ENCODE assay signal across 8 cellular contexts in the genomic region with DNA sequence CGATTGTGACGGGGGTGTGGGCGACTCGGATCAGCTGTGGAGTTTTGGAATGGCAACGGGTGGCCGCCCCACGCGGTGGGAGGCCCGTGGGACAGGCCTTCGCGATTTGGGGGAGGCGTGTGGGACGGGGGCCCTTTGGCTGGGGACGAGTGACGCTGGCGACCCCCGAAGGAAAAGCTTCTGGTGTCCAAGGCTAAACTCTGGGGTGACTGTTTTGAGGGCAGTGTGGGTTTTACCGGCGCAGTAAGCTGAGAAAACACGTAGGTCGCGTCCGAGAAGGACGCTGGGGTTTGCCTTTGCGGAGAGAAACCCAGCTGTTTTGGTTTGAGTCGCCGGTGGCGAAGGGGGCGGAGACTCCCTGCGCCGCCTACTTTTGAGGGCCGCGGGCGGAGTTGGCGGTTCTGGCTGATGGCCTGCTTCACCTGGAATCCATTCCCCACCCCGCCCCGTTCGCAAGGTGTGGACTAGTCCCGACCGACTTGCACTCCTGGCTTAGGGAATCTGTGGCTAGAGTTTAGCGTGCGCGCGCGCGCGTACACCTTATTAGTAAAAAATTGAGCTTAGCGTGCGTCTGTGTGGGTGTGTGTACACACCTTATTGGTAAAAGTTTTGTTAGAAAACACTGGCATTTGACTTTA. TPM values are rescaled to one million over a fixed set of nuclear protein-coding genes. Genes with fewer than 3 reads are reported as not detected.
DNase-seq lines count a peak whose midpoint lies in the region; ATAC-seq and TF ChIP-seq lines count a peak whose summit lies in the region.

No MANE protein-coding gene starts in this region.

- H3K27ac Mint-ChIP-seq in activated B cell treated with CpG ODN at 0.5 μM for 24 hours = peak overlapping the region; percentile 96

- ATAC-seq in GM18907 (IDR thresholded peaks at IDR 0.05; ENCODE audit: unreplicated experiment) (peak; percentile 76), HG03135 (IDR thresholded peaks at IDR 0.05; ENCODE audit: unreplicated experiment) (peak; percentile 79), activated B cell treated with CpG ODN at 0.5 μM for 24 hours (ENCODE audit: low read depth) (peak; percentile 68)

- H3K27me3 Mint-ChIP-seq in activated B cell treated with CpG ODN at 0.5 μM for 24 hours = no peaks in the 10 kb centered on the region

- H3K4me3 ChIP-seq in AG04449 (ENCODE audit: low read depth, low read length) (peak overlapping the region; percentile 92), cardiac fibroblast (replicated peaks in 1 of 2; ENCODE audit: low read depth in 2 of 2, low read length in 2 of 2) (peak overlapping the region; percentile 99)

- CTCF ChIA-PET in AG04449 (lab: Yijun Ruan, JAX) (interaction anchor here (0.6 to 2.0 kb wide), 11 partner anchors 12 to 544 kb away, joined by 3 to 11 read pairs (median 4); no protein-coding TSS in a partner anchor), activated B cell treated with CpG ODN at 0.5 μM for 24 hours (lab: Charles Lee) (interaction anchor here (0.8 to 1.3 kb wide), 2 partner anchors 34 to 181 kb away, joined by 3 read pairs; no protein-coding TSS in a partner anchor)

- no peak for DNase-seq in AG04449 (ENCODE audit: low read depth, low spot score)
- DNase-seq in NCI-H2171 treated with DMSO at 0.1 percent for 48 hours (lab: John Stamatoyannopoulos, UW) = peak; percentile 80
- DNase-seq in activated B cell treated with CpG ODN at 0.5 μM for 24 hours = peak; percentile 80
- DNase-seq in cardiac fibroblast (ENCODE audit: low read depth in 2 of 2) = peak; percentile 74 to 76
- peak; percentile 74 for DNase-seq in inferior parietal cortex (ENCODE audit: extremely low spot score)
- DNase-seq in stimulated activated CD4-positive, alpha-beta T cell treated with anti-CD3 and anti-CD28 coated beads, Interleukin-12 subunit alpha, Interleukin-12 subunit beta, amount 100 ng/mL, for 4 hours = peak; percentile 75

- POLR2A ChIA-PET in AG04449 (lab: Yijun Ruan, JAX) = interaction anchor here (0.6 to 2.0 kb wide), 5 partner anchors 37 to 574 kb away, joined by 3 to 9 read pairs (median 3); partner anchors contain the start of gene HIBADH
- POLR2A ChIA-PET in activated B cell treated with CpG ODN at 0.5 μM for 24 hours (lab: Charles Lee) = interaction anchor here (0.6 to 3.1 kb wide), 8 partner anchors 29 to 184 kb away, joined by 3 to 27 read pairs (median 3); partner anchors contain the start of gene HIBADH

- H3K36me3 Mint-ChIP-seq in activated B cell treated with CpG ODN at 0.5 μM for 24 hours (ENCODE audit: low read depth) = peaks cover 17% of the 10 kb centered on the region

- H3K4me3 Mint-ChIP-seq in activated B cell treated with CpG ODN at 0.5 μM for 24 hours = peak overlapping the region; percentile 95

- intact Hi-C loops in activated B cell treated with CpG ODN at 0.5 μM for 24 hours (cut with micrococcal nuclease) = loop anchor here (1.0 to 5.0 kb wide), 9 partner anchors 42 to 1539 kb away; partner anchors contain the start of genes CBX3, HOXA1 and SKAP2

- no peaks in the 10 kb centered on the region for H3K9me3 Mint-ChIP-seq in activated B cell treated with CpG ODN at 0.5 μM for 24 hours

- H3K4me1 Mint-ChIP-seq in activated B cell treated with CpG ODN at 0.5 μM for 24 hours = peaks cover 38% of the 10 kb centered on the region

- TF ChIP-seq CTCF in AG04449 (IDR thresholded peaks at IDR 0.05; ENCODE audit: insufficient read depth, low read length, missing control alignments) = no peak
- TF ChIP-seq CTCF in activated B cell treated with CpG ODN at 0.5 μM for 24 hours (IDR thresholded peaks at IDR 0.05) = no peak
- no peak for TF ChIP-seq CTCF in cardiac fibroblast (IDR thresholded peaks at IDR 0.05; ENCODE audit: low read depth, low read length)

RNA-seq across cellular contexts. Expression of gene TAX1BP1, which starts 0.6 kb away (rescaled TPM):
- 61.4 and 64.7 TPM in 2 replicates for total RNA-seq in activated B cell treated with CpG ODN at 0.5 μM for 24 hours
